Comparison of ENCODE assay signal across 8 cellular contexts in genomic region chr12:120262852-120263724, GRCh38. TPM values are rescaled to one million over a fixed set of nuclear protein-coding genes. Genes with fewer than 3 reads are reported as not detected.
A peak's percentile ranks its signal among the peaks of the same experiment; 100 is the strongest.
DNase-seq lines count a peak whose midpoint lies in the region; ATAC-seq lines count a peak whose summit lies in the region.

No MANE protein-coding gene starts in this region.

- peak overlapping the region; percentile 36 to 63 for H3K4me3 ChIP-seq in mucosa of rectum (ENCODE audit: low read length in 2 of 2)

- peak overlapping the region; percentile 64 for H3K27ac Mint-ChIP-seq in stimulated activated naive CD8-positive, alpha-beta T cell treated with anti-CD3 and anti-CD28 coated beads, Interleukin-15, Interleukin-2, amounts not matched to agents 100 ng/mL and 50 ng/mL, for 24 hours

- no peak for DNase-seq in stimulated activated naive CD8-positive, alpha-beta T cell treated with anti-CD3 and anti-CD28 coated beads, Interleukin-15, Interleukin-2, amounts not matched to agents 100 U/mL and 50 U/mL, for 24 hours
- DNase-seq in dermis blood vessel endothelial cell (peak; percentile 31), DMS53 (lab: John Stamatoyannopoulos, UW) (no peak), OCI-M1 (lab: John Stamatoyannopoulos, UW) (no peak), AG08396 (ENCODE audit: low spot score) (no peak)

- peaks cover 30 to 50% of the 10 kb centered on the region in 2 donors for H3K4me1 ChIP-seq in mucosa of rectum (ENCODE audit: control insufficient read depth in 2 of 2, insufficient read depth in 2 of 2, low read length in 2 of 2)

- no peaks in the 10 kb centered on the region for H3K27me3 ChIP-seq in mucosa of rectum (ENCODE audit: control insufficient read depth in 2 of 2, insufficient read depth in 2 of 2, low read length in 2 of 2)

- peak overlapping the region; percentile 88 for H3K4me3 Mint-ChIP-seq in stimulated activated naive CD8-positive, alpha-beta T cell treated with anti-CD3 and anti-CD28 coated beads, Interleukin-15, Interleukin-2, amounts not matched to agents 100 ng/mL and 50 ng/mL, for 24 hours

- no peaks in the 10 kb centered on the region for H3K9me3 Mint-ChIP-seq in stimulated activated naive CD8-positive, alpha-beta T cell treated with anti-CD3 and anti-CD28 coated beads, Interleukin-15, Interleukin-2, amounts not matched to agents 100 ng/mL and 50 ng/mL, for 24 hours

- H3K36me3 ChIP-seq in mucosa of rectum (ENCODE audit: control insufficient read depth in 2 of 2, insufficient read depth in 2 of 2, low read length in 2 of 2), result no peaks in the 10 kb centered on the region

- H3K9ac ChIP-seq in mucosa of rectum (ENCODE audit: low read depth in 1 of 2, low read length in 2 of 2), result peak overlapping the region; percentile 29 to 92

- peak overlapping the region; percentile 54 to 75 for H3K27ac ChIP-seq in mucosa of rectum (ENCODE audit: low read depth in 2 of 2, low read length in 2 of 2)

- ATAC-seq in stimulated activated naive CD8-positive, alpha-beta T cell treated with anti-CD3 and anti-CD28 coated beads, Interleukin-15, Interleukin-2, amounts not matched to agents 100 U/mL and 50 U/mL, for 24 hours, result no peak
- no peak for ATAC-seq in HG02588 (IDR thresholded peaks at IDR 0.05; ENCODE audit: unreplicated experiment)

- H3K9me3 ChIP-seq in mucosa of rectum (ENCODE audit: control insufficient read depth in 2 of 2, low read length in 2 of 2), result no peaks in the 10 kb centered on the region

- no peaks in the 10 kb centered on the region for H3K27me3 Mint-ChIP-seq in stimulated activated naive CD8-positive, alpha-beta T cell treated with anti-CD3 and anti-CD28 coated beads, Interleukin-15, Interleukin-2, amounts not matched to agents 100 ng/mL and 50 ng/mL, for 24 hours

- peaks cover 7% of the 10 kb centered on the region for H3K36me3 Mint-ChIP-seq in stimulated activated naive CD8-positive, alpha-beta T cell treated with anti-CD3 and anti-CD28 coated beads, Interleukin-15, Interleukin-2, amounts not matched to agents 100 ng/mL and 50 ng/mL, for 24 hours (ENCODE audit: low read depth)

- peaks cover 66% of the 10 kb centered on the region for H3K4me1 Mint-ChIP-seq in stimulated activated naive CD8-positive, alpha-beta T cell treated with anti-CD3 and anti-CD28 coated beads, Interleukin-15, Interleukin-2, amounts not matched to agents 100 ng/mL and 50 ng/mL, for 24 hours (ENCODE audit: low read depth)

RNA-seq across cellular contexts. Expression of gene PXN, which starts 2.4 kb away (rescaled TPM):
- total RNA-seq in dermis blood vessel endothelial cell, result 69.8 and 141 TPM in 2 replicates

RNA-seq across cellular contexts. Expression of gene RNU4-2, which starts 28.6 kb away (rescaled TPM):
- total RNA-seq in dermis blood vessel endothelial cell, result under 0.01 TPM in 2 replicates

RNA-seq across cellular contexts. Expression of gene RNU4-1, which starts 29.9 kb away (rescaled TPM):
- total RNA-seq in dermis blood vessel endothelial cell, result under 0.01 TPM in 2 replicates

RNA-seq across cellular contexts. Expression of gene SIRT4, which starts 39.0 kb away (rescaled TPM):
- 1.5 and 3.4 TPM in 2 replicates for total RNA-seq in dermis blood vessel endothelial cell
